In genomic region chr7:21910253-21910652, GRCh38 we compare ENCODE assay signal across 15 cellular contexts. TPM values are rescaled to one million over a fixed set of nuclear protein-coding genes. Genes with fewer than 3 reads are reported as not detected.
DNase-seq lines count a peak whose midpoint lies in the region; ATAC-seq and TF ChIP-seq lines count a peak whose summit lies in the region.
"Had no signal": no experiment of that assay in that cellular context is flagged by ENCODE, and none has a peak within 500 bp of the region (broad histone marks: within the 10 kb centered on the region; RNA-seq: fewer than 3 reads in every experiment).

No MANE protein-coding gene starts in this region.

- peaks cover 66% of the 10 kb centered on the region for H3K79me2 ChIP-seq in Karpas-422 (ENCODE audit: low read length)

- peak; percentile 74 to 76 for ATAC-seq in left cardiac atrium
- ATAC-seq in psoas muscle: peak; percentile 71 to 94 (median 86)
- ATAC-seq: A549; CD8-positive, alpha-beta T cell had no signal

- H3K36me3 Mint-ChIP-seq in osteocyte (ENCODE audit: unreplicated experiment): peaks cover 39% of the 10 kb centered on the region

- no peak overlapping the region for H3K4me3 Mint-ChIP-seq in osteocyte (ENCODE audit: unreplicated experiment)
- H3K4me3 Mint-ChIP-seq: CD14-positive monocyte; CD8-positive, alpha-beta T cell had no signal

- 26 to 52% (median 28%) methylated on average over 6 of the region's 6 CpGs for WGBS in psoas muscle, 3 donors

- H3K27ac ChIP-seq in Karpas-422 (ENCODE audit: low read length): peak overlapping the region; percentile 99
- H3K27ac ChIP-seq in psoas muscle: no peak overlapping the region
- H3K27ac ChIP-seq: A549, HL-60 had no signal

- H3K9me3 Mint-ChIP-seq in osteocyte (ENCODE audit: unreplicated experiment): no peaks in the 10 kb centered on the region
- H3K9me3 Mint-ChIP-seq: CD14-positive monocyte; CD8-positive, alpha-beta T cell had no signal

- no peak overlapping the region for H3K9ac ChIP-seq in Karpas-422 (ENCODE audit: low read length)

- no peak overlapping the region for H3K27ac Mint-ChIP-seq in osteocyte (ENCODE audit: unreplicated experiment)
- H3K27ac Mint-ChIP-seq: CD8-positive, alpha-beta T cell had no signal

- no peak for TF ChIP-seq CTCF in psoas muscle (IDR thresholded peaks at IDR 0.05)
- no peak for TF ChIP-seq CTCF in osteocyte (IDR thresholded peaks at IDR 0.05)

- no peaks in the 10 kb centered on the region for H3K27me3 Mint-ChIP-seq in osteocyte (ENCODE audit: unreplicated experiment)

- intact Hi-C loops in left cardiac atrium (cut with DNase I) (loop anchor here in 1 of 2 donors (2.0 kb wide), 1 partner anchor 35 kb away; the partner anchor contains the start of gene CDCA7L), psoas muscle (cut with DNase I) (loop anchor here in 1 of 2 donors (5.0 kb wide), 1 partner anchor 37 kb away; the partner anchor contains the start of gene CDCA7L)

- no peaks in the 10 kb centered on the region for H4K20me1 ChIP-seq in Karpas-422 (ENCODE audit: insufficient read depth, low read depth, low read length)

- H3K4me1 ChIP-seq in Karpas-422 (ENCODE audit: low read length) (peaks cover 60% of the 10 kb centered on the region), psoas muscle (peaks cover 25% of the 10 kb centered on the region)
- H3K4me1 ChIP-seq: A549 had no signal

- H3K36me3 ChIP-seq in Karpas-422 (ENCODE audit: insufficient read depth, low read length) (peaks cover 76% of the 10 kb centered on the region), psoas muscle (ENCODE audit: insufficient read depth in 1 of 2, low read depth in 1 of 2) (peaks cover 0 to 22% of the 10 kb centered on the region in 2 donors)

- no peak overlapping the region for H3K4me3 ChIP-seq in Karpas-422 (ENCODE audit: low read length)
- H3K4me3 ChIP-seq in psoas muscle: no peak overlapping the region
- H3K4me3 ChIP-seq: A549 had no signal

- DNase-seq in Karpas-422 (no peak), left cardiac atrium (no peak), psoas muscle (no peak), osteocyte (ENCODE audit: extremely low spot score, unreplicated experiment) (no peak), MV-4-11 (lab: John Stamatoyannopoulos, UW) (no peak)
- DNase-seq in effector CD8-positive, alpha-beta T cell (lab: John Stamatoyannopoulos, UW): no peak
- DNase-seq: CD8-positive, alpha-beta T cell; COR-L47; DMS153; DMS79 treated with DMSO at 0.1 percent for 48 hours; EL; HCEC 1CT had no signal

- H3K9me2 ChIP-seq in Karpas-422 (replicated peaks; ENCODE audit: insufficient read depth, low read length): no peaks in the 10 kb centered on the region

- H3K27me3 ChIP-seq in Karpas-422 (ENCODE audit: low read length): no peaks in the 10 kb centered on the region
- H3K27me3 ChIP-seq in psoas muscle (ENCODE audit: insufficient read depth in 3 of 3, low read length in 2 of 3): no peaks in the 10 kb centered on the region

- H3K9me3 ChIP-seq in Karpas-422 (ENCODE audit: low read length) (no peaks in the 10 kb centered on the region), psoas muscle (no peaks in the 10 kb centered on the region)
- H3K9me3 ChIP-seq: A549 had no signal

- no peak overlapping the region for H2AFZ ChIP-seq in Karpas-422 (ENCODE audit: low read length)

- no peaks in the 10 kb centered on the region for H3K4me1 Mint-ChIP-seq in osteocyte (ENCODE audit: unreplicated experiment)

- no peak overlapping the region for H3K4me2 ChIP-seq in Karpas-422 (ENCODE audit: low read depth, low read length, poor library complexity, severe bottlenecking)
- H3K4me2 ChIP-seq: A549 had no signal

RNA-seq across cellular contexts. Expression of gene CDCA7L, which starts 35.4 kb away (rescaled TPM):
- total RNA-seq in Karpas-422 (2014; rRNA removed; shearing (Covaris generic); ENCODE audit: low replicate concordance): 278 and 314 TPM in 2 replicates
- 10 to 100 TPM; 23.9 to 55.7 TPM for total RNA-seq in left cardiac atrium
- 1 to 10 TPM; 1.3 to 2.7 (median 2.1) TPM for total RNA-seq in psoas muscle
- 1 to 10 TPM; 2.1 to 3.3 (median 2.4) TPM for polyA plus RNA-seq in psoas muscle
- 23.8 and 26.3 TPM in 2 replicates for total RNA-seq in osteocyte
